In genomic region chr10:71112138-71112785, GRCh38 we compare ENCODE assay signal across 25 cellular contexts.
"Had no signal": no experiment of that assay in that cellular context is flagged by ENCODE, and none has a peak within 500 bp of the region (broad histone marks: within the 10 kb centered on the region; RNA-seq: fewer than 3 reads in every experiment).

No MANE protein-coding gene starts in this region.

- H2AFZ ChIP-seq: parathyroid adenoma had no signal

- FAIRE-seq: keratinocyte, small intestine had no signal

- H3K27ac ChIP-seq: left lung, lower lobe of right lung, neutrophil, parathyroid adenoma, psoas muscle, sigmoid colon, spleen, tibial nerve had no signal

- H3K4me1 Mint-ChIP-seq: naive thymus-derived CD8-positive, alpha-beta T cell; nephron; neural crest cell; stimulated activated naive CD8-positive, alpha-beta T cell treated with anti-CD3 and anti-CD28 coated beads, Interleukin-15, amount 100 ng/mL, for 72 hours had no signal

- H3K27me3 ChIP-seq: neutrophil, sigmoid colon had no signal

- H3K79me2 ChIP-seq: parathyroid adenoma had no signal

- H3K27me3 Mint-ChIP-seq: type B pancreatic cell had no signal

- H3K9me3 ChIP-seq: neutrophil had no signal

- H3K4me3 Mint-ChIP-seq: naive thymus-derived CD8-positive, alpha-beta T cell; nephron; neural crest cell; stimulated activated memory B cell treated with anti-CD40 and anti-IgM and Interleukin-4, amounts not matched to agents 10 μg/mL and 1 μg/mL and 100 μg/mL, for 72 hours; stimulated activated naive CD8-positive, alpha-beta T cell treated with anti-CD3 and anti-CD28 coated beads, Interleukin-15, amount 100 ng/mL, for 72 hours; type B pancreatic cell had no signal

- H3K27ac Mint-ChIP-seq: naive thymus-derived CD8-positive, alpha-beta T cell; nephron; stimulated activated memory B cell treated with anti-CD40 and anti-IgM and Interleukin-4, amounts not matched to agents 10 μg/mL and 1 μg/mL and 100 μg/mL, for 72 hours; stimulated activated naive CD8-positive, alpha-beta T cell treated with anti-CD3 and anti-CD28 coated beads, Interleukin-15, amount 100 ng/mL, for 72 hours; type B pancreatic cell had no signal

- H3K9ac ChIP-seq: parathyroid adenoma had no signal

- ATAC-seq: left colon; left lung; lower lobe of right lung; naive thymus-derived CD8-positive, alpha-beta T cell; psoas muscle; right cardiac atrium; stimulated activated memory B cell treated with anti-CD40 and anti-IgM and Interleukin-4, amounts not matched to agents 10 μg/mL and 1 μg/mL and 100 μg/mL, for 72 hours; stimulated activated naive CD8-positive, alpha-beta T cell treated with anti-CD3 and anti-CD28 coated beads, Interleukin-15, amount 100 ng/mL, for 72 hours had no signal

- H3K36me3 Mint-ChIP-seq: type B pancreatic cell had no signal

- H3K4me1 ChIP-seq: left lung, lower lobe of right lung, parathyroid adenoma, psoas muscle, sigmoid colon, spleen, tibial nerve had no signal

- H3K4me3 ChIP-seq: left lung, lower lobe of right lung, psoas muscle, sigmoid colon, spleen, tibial nerve had no signal

- DNase-seq: hippocampal formation; kidney glomerular epithelial cell; left colon; left lung; lower lobe of right lung; mesenchymal stem cell; naive thymus-derived CD8-positive, alpha-beta T cell; occipital lobe; psoas muscle; right cardiac atrium; sigmoid colon; small intestine; spleen; stimulated activated CD4-positive, alpha-beta T cell treated with anti-CD3 and anti-CD28 coated beads, Interleukin-4, amount 100 ng/mL, for 24 hours; stimulated activated naive CD4-positive, alpha-beta T cell treated with Interleukin-2 at 50 U/mL for 16 hours; stimulated activated naive CD8-positive, alpha-beta T cell treated with anti-CD3 and anti-CD28 coated beads, Interleukin-15, amount 100 ng/mL, for 72 hours; substantia nigra had no signal

- H3K36me3 ChIP-seq: left lung, lower lobe of right lung, neutrophil, sigmoid colon, spleen, tibial nerve had no signal
